ENCODE assay signal across 17 cellular contexts in the genomic region with DNA sequence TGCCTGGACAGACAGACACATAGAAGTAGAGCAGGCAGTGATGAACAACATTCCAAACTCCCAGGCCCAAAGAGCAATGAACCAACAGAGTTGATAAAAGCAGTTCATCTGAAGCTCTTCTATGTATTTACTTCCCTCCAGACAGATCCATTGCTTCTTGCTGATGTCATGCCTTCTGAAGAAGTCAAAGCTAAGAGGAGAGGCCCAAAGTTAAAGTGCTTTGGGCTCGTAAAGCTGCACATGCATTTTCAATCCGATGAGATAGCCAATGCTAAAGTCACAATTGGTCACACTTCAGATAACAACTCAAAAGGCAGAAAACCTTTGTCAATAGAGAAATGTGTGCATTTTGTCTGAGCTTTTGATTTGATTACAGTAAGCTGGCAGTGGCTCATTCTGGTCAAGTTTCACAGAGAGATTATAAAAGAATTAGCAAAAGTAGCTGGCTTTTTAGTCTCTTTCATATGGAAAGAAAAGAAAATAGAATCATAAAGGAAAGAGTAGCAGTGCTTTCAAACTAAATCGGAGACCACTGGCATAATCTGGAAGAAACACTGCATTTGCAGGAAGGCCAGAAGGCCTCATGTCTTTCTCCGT.
"Had no signal": no experiment of that assay in that cellular context is flagged by ENCODE, and none has a peak within 500 bp of the region (broad histone marks: within the 10 kb centered on the region; RNA-seq: fewer than 3 reads in every experiment).

No MANE protein-coding gene starts in this region.

- H3K9me3 ChIP-seq: ascending aorta, breast epithelium, lower lobe of right lung, neutrophil, ovary, prostate gland, upper lobe of right lung had no signal

- DNase-seq: activated T-cell treated with anti-CD3 and anti-CD28 coated beads, Interleukin-2, amount 50 U/mL, for 1 hour; kidney; lower lobe of right lung; mesendoderm; naive thymus-derived CD8-positive, alpha-beta T cell; ovary; stimulated activated CD4-positive, alpha-beta T cell treated with anti-CD3 and anti-CD28 coated beads, Interleukin-4, amount 100 ng/mL, for 24 hours; stimulated activated naive CD4-positive, alpha-beta T cell treated with Interleukin-2 at 50 U/mL for 16 hours; T-helper 1 cell; upper lobe of right lung had no signal

- ATAC-seq: activated naive CD4-positive, alpha-beta T cell treated with anti-CD3 and anti-CD28 coated beads, Interleukin-2, amount 50 U/mL, for 72 hours; lower lobe of right lung; naive thymus-derived CD8-positive, alpha-beta T cell; upper lobe of right lung had no signal

- H3K27ac Mint-ChIP-seq: activated naive CD4-positive, alpha-beta T cell treated with anti-CD3 and anti-CD28 coated beads, Interleukin-2, amount 50 U/mL, for 72 hours; naive thymus-derived CD8-positive, alpha-beta T cell had no signal

- H3K9me3 Mint-ChIP-seq: activated naive CD4-positive, alpha-beta T cell treated with anti-CD3 and anti-CD28 coated beads, Interleukin-2, amount 50 U/mL, for 72 hours; naive thymus-derived CD8-positive, alpha-beta T cell had no signal

- H3K4me1 Mint-ChIP-seq: naive thymus-derived CD8-positive, alpha-beta T cell had no signal

- H3K4me1 ChIP-seq: ascending aorta, breast epithelium, lower lobe of right lung, prostate gland, upper lobe of right lung had no signal

- H3K36me3 ChIP-seq: ascending aorta, breast epithelium, lower lobe of right lung, neutrophil, ovary, prostate gland, upper lobe of right lung had no signal

- H3K4me3 ChIP-seq: ascending aorta, breast epithelium, coronary artery, lower lobe of right lung, ovary, prostate gland, upper lobe of right lung had no signal

- H3K4me3 Mint-ChIP-seq: naive thymus-derived CD8-positive, alpha-beta T cell had no signal

- H3K27me3 ChIP-seq: ascending aorta, neutrophil, ovary, upper lobe of right lung had no signal

- H3K27me3 Mint-ChIP-seq: naive thymus-derived CD8-positive, alpha-beta T cell had no signal

- H3K27ac ChIP-seq: ascending aorta, breast epithelium, coronary artery, epithelial cell of prostate, lower lobe of right lung, neutrophil, ovary, prostate gland, upper lobe of right lung had no signal

- H3K36me3 Mint-ChIP-seq: activated naive CD4-positive, alpha-beta T cell treated with anti-CD3 and anti-CD28 coated beads, Interleukin-2, amount 50 U/mL, for 72 hours; naive thymus-derived CD8-positive, alpha-beta T cell had no signal
